In genomic region chr12:76337583-76337982, GRCh38 we compare ENCODE assay signal across 22 cellular contexts. TPM values are rescaled to one million over a fixed set of nuclear protein-coding genes. Genes with fewer than 3 reads are reported as not detected.
DNase-seq lines count a peak whose midpoint lies in the region; ATAC-seq and TF ChIP-seq lines count a peak whose summit lies in the region.
"Had no signal": no experiment of that assay in that cellular context is flagged by ENCODE, and none has a peak within 500 bp of the region (broad histone marks: within the 10 kb centered on the region; RNA-seq: fewer than 3 reads in every experiment).

No MANE protein-coding gene starts in this region.

- TF ChIP-seq CTCF in osteocyte (IDR thresholded peaks at IDR 0.05) (no peak), gastrocnemius medialis (IDR thresholded peaks at IDR 0.05 in 4 of 5, conservative IDR thresholded peaks at IDR 0.05 in 1 of 5) (no peak)

- intact Hi-C loops in sciatic nerve (cut with DNase I): no loop called here
- intact Hi-C loops in gastrocnemius medialis (cut with DNase I; ENCODE audit: low total_unique reads): no loop called here

- H3K27me3 ChIP-seq in SJSA1 (replicated peaks) (no peaks in the 10 kb centered on the region), gastrocnemius medialis (no peaks in the 10 kb centered on the region)
- H3K27me3 ChIP-seq: BLaER1 treated with 17β-estradiol and CSF1 and Interleukin-3, amounts not matched to agents 10 nM and 100 nM had no signal

- no peak overlapping the region for H3K4me3 Mint-ChIP-seq in osteocyte (ENCODE audit: unreplicated experiment)
- H3K4me3 Mint-ChIP-seq: activated naive CD8-positive, alpha-beta T cell treated with anti-CD3 and anti-CD28 coated beads, Interleukin-2, amount 10 ng/mL, durations not matched to agents 7 days and 5 days; activated T-helper 1 cell treated with anti-CD3 and anti-CD28 coated beads, Interleukin-12 subunit alpha, Interleukin-12 subunit beta, Interleukin-2, Interleukin-4 antibody, amounts not matched to agents 30 ng/mL and 10 ng/mL and 1 ng/mL, durations not matched to agents 14 hours and 24 hours and 36 hours; immature natural killer cell; naive B cell; stimulated activated effector memory CD8-positive, alpha-beta T cell treated with anti-CD3 and anti-CD28 coated beads, Interleukin-12 subunit alpha, Interleukin-12 subunit beta, amount 100 ng/mL, for 72 hours had no signal

- H3K9me3 ChIP-seq in SJSA1 (replicated peaks) (0 out of 2 replicates have a peak, but pooled peaks cover 5% of the 10 kb centered on the region), gastrocnemius medialis (no peaks in the 10 kb centered on the region)
- H3K9me3 ChIP-seq: lower lobe of right lung, tibial artery had no signal

- ATAC-seq in sciatic nerve (no peak), gastrocnemius medialis (no peak)
- ATAC-seq: lower lobe of right lung; stimulated activated effector memory CD8-positive, alpha-beta T cell treated with anti-CD3 and anti-CD28 coated beads, Interleukin-12 subunit alpha, Interleukin-12 subunit beta, amount 100 ng/mL, for 72 hours had no signal

- in situ Hi-C loops in gastrocnemius medialis (cut with MboI; ENCODE audit: low sequenced_read_pairs in 4 of 4): loop anchor here in 2 of 4 donors (10.0 to 25.0 kb wide), 2 partner anchors 73 to 250 kb away; partner anchors contain the start of gene NAP1L1 (in 2 of the 2)

- no peaks in the 10 kb centered on the region for H3K36me3 Mint-ChIP-seq in osteocyte (ENCODE audit: unreplicated experiment)
- H3K36me3 Mint-ChIP-seq: activated naive CD8-positive, alpha-beta T cell treated with anti-CD3 and anti-CD28 coated beads, Interleukin-2, amount 10 ng/mL, durations not matched to agents 7 days and 5 days; naive B cell; stimulated activated effector memory CD8-positive, alpha-beta T cell treated with anti-CD3 and anti-CD28 coated beads, Interleukin-12 subunit alpha, Interleukin-12 subunit beta, amount 100 ng/mL, for 72 hours had no signal

- H3K4me3 ChIP-seq in SJSA1 (no peak overlapping the region), gastrocnemius medialis (no peak overlapping the region)
- H3K4me3 ChIP-seq: BLaER1 treated with 17β-estradiol and CSF1 and Interleukin-3, amounts not matched to agents 10 nM and 100 nM; lower lobe of right lung; tibial artery had no signal

- H3K4me1 Mint-ChIP-seq in osteocyte (ENCODE audit: unreplicated experiment): peaks cover 30% of the 10 kb centered on the region
- H3K4me1 Mint-ChIP-seq: immature natural killer cell, naive B cell had no signal

- no peaks in the 10 kb centered on the region for H3K27me3 Mint-ChIP-seq in osteocyte (ENCODE audit: unreplicated experiment)

- H3K36me3 ChIP-seq in SJSA1 (0 out of 2 replicates have a peak, but pooled peaks cover 5% of the 10 kb centered on the region), gastrocnemius medialis (no peaks in the 10 kb centered on the region)
- H3K36me3 ChIP-seq: BLaER1 treated with 17β-estradiol and CSF1 and Interleukin-3, amounts not matched to agents 10 nM and 100 nM; lower lobe of right lung; tibial artery had no signal

- DNase-seq in GM03348 (ENCODE audit: low spot score) (peak; percentile 69), SJSA1 (ENCODE audit: low read depth in 1 of 2, low spot score in 2 of 2) (peak; percentile 55 to 77), fibroblast of gingiva (ENCODE audit: low read depth) (peak; percentile 62), osteocyte (ENCODE audit: extremely low spot score, unreplicated experiment) (no peak), DMS53 treated with DMSO at 0.1 percent for 48 hours (lab: John Stamatoyannopoulos, UW; ENCODE audit: unreplicated experiment) (no peak), sciatic nerve (ENCODE audit: low spot score) (no peak), SKM-1 treated with dmso at 0.1 percent for 144 hours (lab: John Stamatoyannopoulos, UW; ENCODE audit: unreplicated experiment) (no peak), gastrocnemius medialis (no peak)
- DNase-seq: activated CD8-positive, alpha-beta memory T cell treated with anti-CD3 and anti-CD28 coated beads for 24 hours; activated naive CD8-positive, alpha-beta T cell treated with anti-CD3 and anti-CD28 coated beads, Interleukin-2, amount 10 ng/mL, durations not matched to agents 7 days and 5 days; DMS 273 treated with DMSO at 0.1 percent for 48 hours; glutamatergic neuron; immature natural killer cell; lower lobe of right lung; naive B cell; NCI-H1694; NCI-H446; SHP77; tibial artery had no signal

- H3K9me3 Mint-ChIP-seq in osteocyte (ENCODE audit: unreplicated experiment): peaks cover 4% of the 10 kb centered on the region
- H3K9me3 Mint-ChIP-seq: activated naive CD8-positive, alpha-beta T cell treated with anti-CD3 and anti-CD28 coated beads, Interleukin-2, amount 10 ng/mL, durations not matched to agents 7 days and 5 days; activated T-helper 1 cell treated with anti-CD3 and anti-CD28 coated beads, Interleukin-12 subunit alpha, Interleukin-12 subunit beta, Interleukin-2, Interleukin-4 antibody, amounts not matched to agents 30 ng/mL and 10 ng/mL and 1 ng/mL, durations not matched to agents 14 hours and 24 hours and 36 hours; naive B cell; stimulated activated effector memory CD8-positive, alpha-beta T cell treated with anti-CD3 and anti-CD28 coated beads, Interleukin-12 subunit alpha, Interleukin-12 subunit beta, amount 100 ng/mL, for 72 hours had no signal

- H3K27ac Mint-ChIP-seq in osteocyte (ENCODE audit: unreplicated experiment): peak overlapping the region; percentile 69
- H3K27ac Mint-ChIP-seq: activated naive CD8-positive, alpha-beta T cell treated with anti-CD3 and anti-CD28 coated beads, Interleukin-2, amount 10 ng/mL, durations not matched to agents 7 days and 5 days; activated T-helper 1 cell treated with anti-CD3 and anti-CD28 coated beads, Interleukin-12 subunit alpha, Interleukin-12 subunit beta, Interleukin-2, Interleukin-4 antibody, amounts not matched to agents 30 ng/mL and 10 ng/mL and 1 ng/mL, durations not matched to agents 14 hours and 24 hours and 36 hours; immature natural killer cell; stimulated activated effector memory CD8-positive, alpha-beta T cell treated with anti-CD3 and anti-CD28 coated beads, Interleukin-12 subunit alpha, Interleukin-12 subunit beta, amount 100 ng/mL, for 72 hours had no signal

- H3K4me1 ChIP-seq in SJSA1 (replicated peaks) (peaks cover 65% of the 10 kb centered on the region), gastrocnemius medialis (peaks cover 9 to 13% of the 10 kb centered on the region in 2 donors)
- H3K4me1 ChIP-seq: lower lobe of right lung, tibial artery had no signal

- no peak for TF ChIP-seq POLR2A in gastrocnemius medialis (IDR thresholded peaks at IDR 0.05)

- H3K27ac ChIP-seq in SJSA1 (peak overlapping the region; percentile 75), gastrocnemius medialis (no peak overlapping the region)
- H3K27ac ChIP-seq: BLaER1 treated with 17β-estradiol and CSF1 and Interleukin-3, amounts not matched to agents 10 nM and 100 nM; lower lobe of right lung; tibial artery had no signal

RNA-seq across cellular contexts. Expression of gene BBS10, which starts 10.6 kb away (rescaled TPM):
- 9.7 and 17.3 TPM in 2 replicates for total RNA-seq in SJSA1 (2014; rRNA removed; shearing (Covaris generic))
- 10.5 and 11.0 TPM in 2 replicates for total RNA-seq in osteocyte
- 17.6 TPM for total RNA-seq in sciatic nerve
- total RNA-seq in gastrocnemius medialis: 10 to 100 TPM in 2 of 4 donors, 1 to 10 TPM in 2; 9.0 to 17.5 (median 11.5) TPM

Comparison
In these comparisons a context has a peak if more than half of its experiments do, and no peak if none do; other contexts are left out.
1. DNase-seq: peak in GM03348 (single experiment), SJSA1 (2 of 2) and fibroblast of gingiva (single experiment); none in osteocyte (single experiment), DMS53 treated with DMSO at 0.1 percent for 48 hours (single experiment), sciatic nerve (single experiment), SKM-1 treated with dmso at 0.1 percent for 144 hours (single experiment) and gastrocnemius medialis (0 of 2).